ENCODE assay signal across 8 cellular contexts in the genomic region with DNA sequence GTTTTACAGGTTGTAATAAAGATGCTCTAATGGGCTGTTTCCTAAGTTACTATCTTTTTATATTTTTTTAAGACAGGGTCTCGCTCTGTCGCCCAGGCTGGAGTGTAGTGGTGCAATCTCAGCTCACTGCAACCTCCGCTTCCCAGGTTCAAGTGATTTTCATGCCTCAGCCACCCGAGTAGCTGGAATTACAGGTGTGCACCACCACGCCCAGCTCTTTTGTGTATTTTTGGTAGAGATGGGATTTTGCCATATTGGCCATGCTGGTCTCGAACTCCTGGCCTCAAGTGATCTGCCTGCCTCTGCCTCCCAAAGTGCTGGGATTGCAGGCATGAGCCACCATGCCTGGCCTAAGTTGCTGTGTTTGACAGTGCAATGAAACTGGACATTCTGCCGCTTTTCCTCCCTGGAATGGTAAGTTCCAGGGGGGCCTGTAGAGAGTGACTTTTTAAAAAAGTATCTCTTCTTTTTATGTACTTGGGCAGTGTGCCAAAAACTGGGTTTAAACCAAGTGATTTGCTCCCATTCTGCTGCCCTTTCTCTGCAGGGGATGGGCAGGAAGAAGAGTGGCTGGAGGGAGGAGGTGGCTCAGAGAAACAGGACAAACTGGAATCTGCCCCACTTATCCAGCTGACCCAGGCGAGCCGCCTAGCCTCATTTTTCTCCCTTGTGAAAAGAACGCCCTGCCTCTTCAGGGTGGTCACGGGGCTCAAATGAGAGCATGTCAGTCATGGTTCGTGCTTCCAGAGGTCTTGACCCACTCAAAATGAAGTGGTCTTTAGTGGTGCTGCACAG. TPM values are rescaled to one million over a fixed set of nuclear protein-coding genes. Genes with fewer than 3 reads are reported as not detected.
DNase-seq lines count a peak whose midpoint lies in the region; FAIRE-seq and TF ChIP-seq lines count a peak whose summit lies in the region.

No MANE protein-coding gene starts in this region.

- intact Hi-C loops in stomach (cut with DNase I; ENCODE audit: low total_unique reads) = no loop called here
- intact Hi-C loops in ovary (cut with DNase I) = no loop called here

- no peaks in the 10 kb centered on the region for H3K9me3 Mint-ChIP-seq in activated T-cell treated with anti-CD3 and anti-CD28 coated beads, Interleukin-2, amount 50 U/mL, for 24 hours

- H3K9me3 ChIP-seq in iPS-15b (ENCODE audit: control insufficient read depth, insufficient read depth, low read length) (no peaks in the 10 kb centered on the region), stomach (no peaks in the 10 kb centered on the region), ovary (no peaks in the 10 kb centered on the region)

- H3K27me3 Mint-ChIP-seq in activated T-cell treated with anti-CD3 and anti-CD28 coated beads, Interleukin-2, amount 50 U/mL, for 24 hours = no peaks in the 10 kb centered on the region

- no peak overlapping the region for H3K9ac ChIP-seq in iPS-15b (ENCODE audit: low read depth, low read length)

- DNase-seq in activated T-cell treated with anti-CD3 and anti-CD28 coated beads, Interleukin-2, amount 50 U/mL, for 24 hours = no peak
- DNase-seq in activated T-cell treated with anti-CD3 and anti-CD28 coated beads for 4 hours (no peak), RCC 7860 (ENCODE audit: low spot score) (peak; percentile 63), stomach (no peak), ovary (no peak), NCI-H524 (lab: John Stamatoyannopoulos, UW) (no peak), foreskin fibroblast (no peak)

- peak overlapping the region; percentile 80 for H3K4me3 Mint-ChIP-seq in activated T-cell treated with anti-CD3 and anti-CD28 coated beads, Interleukin-2, amount 50 U/mL, for 24 hours

- H3K4me3 ChIP-seq in iPS-15b (ENCODE audit: low read depth, low read length) (peak overlapping the region; percentile 64), stomach (peak overlapping the region in 3 of 4 donors; percentile 89 to 93 (median 92)), ovary (no peak overlapping the region), foreskin fibroblast (ENCODE audit: low read depth in 1 of 2, low read length in 2 of 2) (no peak overlapping the region)

- H3K27me3 ChIP-seq in iPS-15b (ENCODE audit: control insufficient read depth, insufficient read depth, low read length) = peaks cover 6% of the 10 kb centered on the region
- H3K27me3 ChIP-seq in stomach = no peaks in the 10 kb centered on the region
- H3K27me3 ChIP-seq in ovary = no peaks in the 10 kb centered on the region

- FAIRE-seq in RCC 7860 (lab: Jason Lieb, UNC) = no peak

- H3K36me3 Mint-ChIP-seq in activated T-cell treated with anti-CD3 and anti-CD28 coated beads, Interleukin-2, amount 50 U/mL, for 24 hours (ENCODE audit: low read depth) = peaks cover 43% of the 10 kb centered on the region

- H3K4me1 ChIP-seq in iPS-15b (ENCODE audit: control insufficient read depth, insufficient read depth, low read length) (peaks cover 12% of the 10 kb centered on the region), stomach (peaks cover 17 to 73% (median 40%) of the 10 kb centered on the region in 4 donors), ovary (ENCODE audit: insufficient read depth) (peaks cover 4% of the 10 kb centered on the region)

- no peak overlapping the region for H3K27ac Mint-ChIP-seq in activated T-cell treated with anti-CD3 and anti-CD28 coated beads, Interleukin-2, amount 50 U/mL, for 24 hours

- 56 to 75% (median 69%) methylated on average over 12 of the region's 12 CpGs for WGBS in stomach, 5 donors
- 89 to 97% (median 94%) methylated on average over 12 of the region's 12 CpGs for WGBS in ovary, 3 donors

- peaks cover 36% of the 10 kb centered on the region for H3K4me1 Mint-ChIP-seq in activated T-cell treated with anti-CD3 and anti-CD28 coated beads, Interleukin-2, amount 50 U/mL, for 24 hours (ENCODE audit: low read depth)

- TF ChIP-seq POLR2A in stomach (IDR thresholded peaks at IDR 0.05) = no peak
- no peak for TF ChIP-seq POLR2A in ovary (IDR thresholded peaks at IDR 0.05)

- TF ChIP-seq EP300 in stomach (IDR thresholded peaks at IDR 0.05) (no peak), ovary (IDR thresholded peaks at IDR 0.05) (no peak)

- peak overlapping the region in 3 of 5 donors; percentile 38 to 93 (median 86) for H3K27ac ChIP-seq in stomach
- no peak overlapping the region for H3K27ac ChIP-seq in ovary

- peaks cover 6% of the 10 kb centered on the region for H3K36me3 ChIP-seq in iPS-15b (ENCODE audit: control insufficient read depth, insufficient read depth, low read length)
- peaks cover 0 to 35% (median 30%) of the 10 kb centered on the region in 4 donors for H3K36me3 ChIP-seq in stomach
- H3K36me3 ChIP-seq in ovary = no peaks in the 10 kb centered on the region

- TF ChIP-seq CTCF in stomach (IDR thresholded peaks at IDR 0.05) (no peak), ovary (IDR thresholded peaks at IDR 0.05) (no peak), foreskin fibroblast (IDR thresholded peaks at IDR 0.05; ENCODE audit: low read depth, low read length) (no peak)

RNA-seq across cellular contexts. Expression of gene SLC37A1, which starts 2.3 kb away (rescaled TPM):
- total RNA-seq in stomach (10 to 100 TPM in 4 of 5 donors, 1 to 10 TPM in 1; 9.8 to 72.9 (median 23.9) TPM), ovary (1 to 10 TPM; 5.6 to 10.0 (median 8.0) TPM)
- polyA plus RNA-seq in stomach (10 to 100 TPM; 10.3 to 12.4 (median 11.3) TPM), ovary (1 to 10 TPM; 5.1 to 6.0 TPM)

RNA-seq across cellular contexts. Expression of gene RSPH1, which starts 19.9 kb away (rescaled TPM):
- total RNA-seq in stomach (1 to 10 TPM in 1 of 5 donors, under 1 TPM in 3, not detected in 1; 0.37 to 8.9 (median 0.58) TPM), ovary (10 to 100 TPM in 1 of 7 donors, 1 to 10 TPM in 5, under 1 TPM in 1; 0.76 to 37.5 (median 2.6) TPM)
- polyA plus RNA-seq in stomach (1 to 10 TPM; 1.8 to 2.9 (median 2.8) TPM), ovary (1 to 10 TPM; 1.1 to 2.5 TPM)

Comparison
In these comparisons a context has a peak if more than half of its experiments do, and no peak if none do; other contexts are left out.
1. H3K4me3 ChIP-seq: peak in iPS-15b (single experiment) and stomach (3 of 4); none in ovary (single experiment) and foreskin fibroblast (0 of 2).
2. H3K27ac ChIP-seq: peak in stomach (3 of 5); none in ovary (0 of 2).